ENCODE assay signal across 3 cellular contexts in the genomic region with DNA sequence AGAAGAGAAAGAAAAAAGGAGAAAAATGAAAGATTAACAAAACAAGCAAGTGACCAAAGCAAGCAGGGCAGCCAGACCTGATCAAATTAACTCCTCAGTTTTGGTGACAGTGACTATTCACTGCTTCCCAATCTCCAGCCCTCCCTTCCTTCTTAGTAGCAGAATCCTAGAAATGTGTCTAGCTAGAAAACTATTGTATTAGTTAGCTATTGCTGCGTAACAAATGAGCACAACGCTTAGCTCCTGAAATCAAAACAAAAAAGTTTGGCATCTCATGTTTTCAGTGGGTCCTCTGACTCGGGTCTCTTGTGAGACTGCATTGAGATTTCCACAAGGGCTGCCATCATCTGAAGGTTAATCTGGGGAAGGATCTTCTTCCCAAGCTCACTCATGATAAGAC.
TF ChIP-seq lines count a peak whose summit lies in the region.

No MANE protein-coding gene starts in this region.

TF ChIP-seq in HepG2, 621 proteins besides CTCF, POLR2A, EP300 and RAD21:
- peak; percentile 95 for TF ChIP-seq RBAK (CRISPR knock-in tag; IDR thresholded peaks at IDR 0.05)
- no peak for TF ChIP-seq REL (CRISPR knock-in tag; conservative IDR thresholded peaks at IDR 0.05)

TF ChIP-seq in HEK293, 187 proteins besides CTCF, POLR2A, EP300 and RAD21:
- TF ChIP-seq PRDM1 (tag by site-specific recombination; IDR thresholded peaks at IDR 0.05) (no peak), ZNF768 (tag by site-specific recombination; IDR thresholded peaks at IDR 0.05) (no peak), RBAK (tag by site-specific recombination; IDR thresholded peaks at IDR 0.05) (peak; percentile 69; the same call in 1 of the 2 replicates)

TF ChIP-seq in K562, 482 proteins besides CTCF, POLR2A, EP300 and RAD21:
- TF ChIP-seq ZNF57 (CRISPR knock-in tag; IDR thresholded peaks at IDR 0.05): no peak
- no peak for TF ChIP-seq HNRNPK (IDR thresholded peaks at IDR 0.05; ENCODE audit: low read depth, low read length, poor library complexity, severe bottlenecking)
- TF ChIP-seq, protein P1, sequence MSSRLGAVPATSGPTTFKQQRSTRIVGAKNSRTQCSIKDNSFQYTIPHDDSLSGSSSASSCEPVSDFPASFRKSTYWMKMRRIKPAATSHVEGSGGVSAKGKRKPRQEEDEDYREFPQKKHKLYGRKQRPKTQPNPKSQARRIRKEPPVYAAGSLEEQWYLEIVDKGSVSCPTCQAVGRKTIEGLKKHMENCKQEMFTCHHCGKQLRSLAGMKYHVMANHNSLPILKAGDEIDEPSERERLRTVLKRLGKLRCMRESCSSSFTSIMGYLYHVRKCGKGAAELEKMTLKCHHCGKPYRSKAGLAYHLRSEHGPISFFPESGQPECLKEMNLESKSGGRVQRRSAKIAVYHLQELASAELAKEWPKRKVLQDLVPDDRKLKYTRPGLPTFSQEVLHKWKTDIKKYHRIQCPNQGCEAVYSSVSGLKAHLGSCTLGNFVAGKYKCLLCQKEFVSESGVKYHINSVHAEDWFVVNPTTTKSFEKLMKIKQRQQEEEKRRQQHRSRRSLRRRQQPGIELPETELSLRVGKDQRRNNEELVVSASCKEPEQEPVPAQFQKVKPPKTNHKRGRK (tag; IDR thresholded peaks at IDR 0.05): peak; percentile 26
- TF ChIP-seq FUS (optimal IDR thresholded peaks at IDR 0.05; ENCODE audit: low read depth, low read length): no peak
- no peak for TF ChIP-seq TEAD4 (IDR thresholded peaks at IDR 0.05; ENCODE audit: low read length)
- no peak for TF ChIP-seq TEAD4 (CRISPR knock-in tag; IDR thresholded peaks at IDR 0.05; ENCODE audit: borderline replicate concordance)
- TF ChIP-seq RBM25 (IDR thresholded peaks at IDR 0.05; ENCODE audit: low read depth, low read length, severe bottlenecking): peak; percentile 63
- TF ChIP-seq BCOR (IDR thresholded peaks at IDR 0.05): peak; percentile 43; the same call in 1 of the 2 replicates
- TF ChIP-seq ADNP (tag; IDR thresholded peaks at IDR 0.05): 0 out of 2 replicates have a peak, but pooled peaks have one; percentile 22
- TF ChIP-seq, protein P2, sequence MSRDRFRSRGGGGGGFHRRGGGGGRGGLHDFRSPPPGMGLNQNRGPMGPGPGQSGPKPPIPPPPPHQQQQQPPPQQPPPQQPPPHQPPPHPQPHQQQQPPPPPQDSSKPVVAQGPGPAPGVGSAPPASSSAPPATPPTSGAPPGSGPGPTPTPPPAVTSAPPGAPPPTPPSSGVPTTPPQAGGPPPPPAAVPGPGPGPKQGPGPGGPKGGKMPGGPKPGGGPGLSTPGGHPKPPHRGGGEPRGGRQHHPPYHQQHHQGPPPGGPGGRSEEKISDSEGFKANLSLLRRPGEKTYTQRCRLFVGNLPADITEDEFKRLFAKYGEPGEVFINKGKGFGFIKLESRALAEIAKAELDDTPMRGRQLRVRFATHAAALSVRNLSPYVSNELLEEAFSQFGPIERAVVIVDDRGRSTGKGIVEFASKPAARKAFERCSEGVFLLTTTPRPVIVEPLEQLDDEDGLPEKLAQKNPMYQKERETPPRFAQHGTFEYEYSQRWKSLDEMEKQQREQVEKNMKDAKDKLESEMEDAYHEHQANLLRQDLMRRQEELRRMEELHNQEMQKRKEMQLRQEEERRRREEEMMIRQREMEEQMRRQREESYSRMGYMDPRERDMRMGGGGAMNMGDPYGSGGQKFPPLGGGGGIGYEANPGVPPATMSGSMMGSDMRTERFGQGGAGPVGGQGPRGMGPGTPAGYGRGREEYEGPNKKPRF (IDR thresholded peaks at IDR 0.05; ENCODE audit: low read depth, low read length): no peak
- TF ChIP-seq ZNF75A (CRISPR knock-in tag; IDR thresholded peaks at IDR 0.05): no peak
- TF ChIP-seq PCBP2 (IDR thresholded peaks at IDR 0.05; ENCODE audit: low read depth, low read length, poor library complexity, severe bottlenecking): no peak
- TF ChIP-seq, protein P3, sequence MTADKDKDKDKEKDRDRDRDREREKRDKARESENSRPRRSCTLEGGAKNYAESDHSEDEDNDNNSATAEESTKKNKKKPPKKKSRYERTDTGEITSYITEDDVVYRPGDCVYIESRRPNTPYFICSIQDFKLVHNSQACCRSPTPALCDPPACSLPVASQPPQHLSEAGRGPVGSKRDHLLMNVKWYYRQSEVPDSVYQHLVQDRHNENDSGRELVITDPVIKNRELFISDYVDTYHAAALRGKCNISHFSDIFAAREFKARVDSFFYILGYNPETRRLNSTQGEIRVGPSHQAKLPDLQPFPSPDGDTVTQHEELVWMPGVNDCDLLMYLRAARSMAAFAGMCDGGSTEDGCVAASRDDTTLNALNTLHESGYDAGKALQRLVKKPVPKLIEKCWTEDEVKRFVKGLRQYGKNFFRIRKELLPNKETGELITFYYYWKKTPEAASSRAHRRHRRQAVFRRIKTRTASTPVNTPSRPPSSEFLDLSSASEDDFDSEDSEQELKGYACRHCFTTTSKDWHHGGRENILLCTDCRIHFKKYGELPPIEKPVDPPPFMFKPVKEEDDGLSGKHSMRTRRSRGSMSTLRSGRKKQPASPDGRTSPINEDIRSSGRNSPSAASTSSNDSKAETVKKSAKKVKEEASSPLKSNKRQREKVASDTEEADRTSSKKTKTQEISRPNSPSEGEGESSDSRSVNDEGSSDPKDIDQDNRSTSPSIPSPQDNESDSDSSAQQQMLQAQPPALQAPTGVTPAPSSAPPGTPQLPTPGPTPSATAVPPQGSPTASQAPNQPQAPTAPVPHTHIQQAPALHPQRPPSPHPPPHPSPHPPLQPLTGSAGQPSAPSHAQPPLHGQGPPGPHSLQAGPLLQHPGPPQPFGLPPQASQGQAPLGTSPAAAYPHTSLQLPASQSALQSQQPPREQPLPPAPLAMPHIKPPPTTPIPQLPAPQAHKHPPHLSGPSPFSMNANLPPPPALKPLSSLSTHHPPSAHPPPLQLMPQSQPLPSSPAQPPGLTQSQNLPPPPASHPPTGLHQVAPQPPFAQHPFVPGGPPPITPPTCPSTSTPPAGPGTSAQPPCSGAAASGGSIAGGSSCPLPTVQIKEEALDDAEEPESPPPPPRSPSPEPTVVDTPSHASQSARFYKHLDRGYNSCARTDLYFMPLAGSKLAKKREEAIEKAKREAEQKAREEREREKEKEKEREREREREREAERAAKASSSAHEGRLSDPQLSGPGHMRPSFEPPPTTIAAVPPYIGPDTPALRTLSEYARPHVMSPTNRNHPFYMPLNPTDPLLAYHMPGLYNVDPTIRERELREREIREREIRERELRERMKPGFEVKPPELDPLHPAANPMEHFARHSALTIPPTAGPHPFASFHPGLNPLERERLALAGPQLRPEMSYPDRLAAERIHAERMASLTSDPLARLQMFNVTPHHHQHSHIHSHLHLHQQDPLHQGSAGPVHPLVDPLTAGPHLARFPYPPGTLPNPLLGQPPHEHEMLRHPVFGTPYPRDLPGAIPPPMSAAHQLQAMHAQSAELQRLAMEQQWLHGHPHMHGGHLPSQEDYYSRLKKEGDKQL (CRISPR knock-in tag; IDR thresholded peaks at IDR 0.05; ENCODE audit: borderline replicate concordance): no peak
TF ChIP-seq in K562: peak in this region for 4.
